In the genomic region with DNA sequence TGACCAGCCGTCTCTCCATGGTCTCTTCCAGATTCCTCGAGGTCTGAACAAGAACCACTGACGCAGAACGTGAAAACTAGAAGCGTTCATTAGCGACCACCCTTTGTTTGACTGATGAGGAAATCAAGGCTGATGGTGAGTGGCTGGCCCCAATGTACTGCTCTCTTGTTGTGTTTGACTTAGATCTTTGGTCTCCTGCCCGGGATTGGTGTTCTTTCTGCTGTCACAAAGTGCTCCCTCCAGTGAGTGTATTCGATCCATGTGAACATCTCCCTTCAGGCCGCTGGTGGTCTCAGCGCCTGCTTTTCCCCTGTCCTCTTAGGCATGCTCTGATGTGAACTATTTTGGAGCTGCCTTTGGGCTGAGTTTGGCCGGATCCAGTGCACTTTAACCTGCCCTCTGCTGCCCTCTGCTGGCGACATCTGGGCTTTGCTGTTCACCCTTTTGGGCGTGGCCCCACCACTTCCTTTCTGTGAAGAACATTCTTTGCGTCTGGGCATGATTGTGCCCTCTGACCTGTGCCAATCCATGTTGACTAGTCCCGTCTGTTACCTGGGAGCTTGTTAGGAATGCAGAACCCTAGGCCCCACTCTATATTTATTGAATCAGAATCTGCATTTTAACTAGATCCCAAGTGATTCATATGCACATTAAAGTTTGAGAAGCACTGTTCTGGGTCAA, we compare ENCODE assay signal across 8 cellular contexts.
DNase-seq lines count a peak whose midpoint lies in the region; ATAC-seq, FAIRE-seq and TF ChIP-seq lines count a peak whose summit lies in the region.

No MANE protein-coding gene starts in this region.

- peak; percentile 92 for DNase-seq in ELF-1 (ENCODE audit: low read depth, low spot score)
- DNase-seq in KG1 (lab: John Stamatoyannopoulos, UW) = peak; percentile 55
- DNase-seq in RCC 7860 (ENCODE audit: low spot score) = peak; percentile 26
- peak; percentile 80 to 86 for DNase-seq in activated T-cell treated with anti-CD3 and anti-CD28 coated beads, Interleukin-2, amount 50 U/mL, for 72 hours
- DNase-seq in foreskin fibroblast = peak; percentile 41 to 83
- peak; percentile 51 for DNase-seq in osteoblast (ENCODE audit: insufficient read length, low spot score, missing footprints)
- DNase-seq in thyroid gland = peak; percentile 75 to 85

- no peaks in the 10 kb centered on the region for H3K27me3 Mint-ChIP-seq in activated T-cell treated with anti-CD3 and anti-CD28 coated beads, Interleukin-2, amount 50 U/mL, for 72 hours (ENCODE audit: low read depth)

- ATAC-seq in GM21737 (IDR thresholded peaks at IDR 0.05; ENCODE audit: unreplicated experiment) = peak; percentile 95
- peak; percentile 77 to 81 for ATAC-seq in activated T-cell treated with anti-CD3 and anti-CD28 coated beads, Interleukin-2, amount 50 U/mL, for 72 hours (replicated peaks in 1 of 2)

- no peaks in the 10 kb centered on the region for H3K36me3 Mint-ChIP-seq in activated T-cell treated with anti-CD3 and anti-CD28 coated beads, Interleukin-2, amount 50 U/mL, for 72 hours (ENCODE audit: insufficient read depth in 2 of 2)

- intact Hi-C loops in thyroid gland (cut with DNase I) = loop anchor here (10.0 kb wide), 1 partner anchor 630 kb away; no protein-coding TSS in a partner anchor

- no peak for FAIRE-seq in RCC 7860 (lab: Jason Lieb, UNC)

- H3K9me3 Mint-ChIP-seq in activated T-cell treated with anti-CD3 and anti-CD28 coated beads, Interleukin-2, amount 50 U/mL, for 72 hours = no peaks in the 10 kb centered on the region

- no peak overlapping the region for H3K27ac ChIP-seq in osteoblast (ENCODE audit: low read depth, low read length)
- no peak overlapping the region for H3K27ac ChIP-seq in thyroid gland

- H3K27me3 ChIP-seq in osteoblast (ENCODE audit: insufficient read depth, low read length) (no peaks in the 10 kb centered on the region), thyroid gland (no peaks in the 10 kb centered on the region)

- H3K36me3 ChIP-seq in osteoblast (ENCODE audit: insufficient read depth, low read length) = no peaks in the 10 kb centered on the region
- no peaks in the 10 kb centered on the region for H3K36me3 ChIP-seq in thyroid gland

- H3K4me2 ChIP-seq in osteoblast (ENCODE audit: insufficient read depth, low read length) = no peak overlapping the region

- H3K79me2 ChIP-seq in osteoblast (ENCODE audit: insufficient read depth, low read length) = no peaks in the 10 kb centered on the region

- H3K4me1 ChIP-seq in osteoblast (ENCODE audit: insufficient read depth, low read length) (no peaks in the 10 kb centered on the region), thyroid gland (peaks cover 0 to 4% of the 10 kb centered on the region in 2 donors)

- peak overlapping the region; percentile 83 for H2AFZ ChIP-seq in osteoblast (ENCODE audit: low read length)

- peaks cover 7% of the 10 kb centered on the region for H3K4me1 Mint-ChIP-seq in activated T-cell treated with anti-CD3 and anti-CD28 coated beads, Interleukin-2, amount 50 U/mL, for 72 hours (ENCODE audit: low read depth)

- 26 to 27% methylated on average over 15 of the region's 15 CpGs for WGBS in thyroid gland, 2 donors

- TF ChIP-seq CTCF in foreskin fibroblast (IDR thresholded peaks at IDR 0.05; ENCODE audit: low read depth, low read length) (peak; percentile 85), osteoblast (IDR thresholded peaks at IDR 0.05; ENCODE audit: extremely low read depth, low read depth, low read length) (peak; percentile 95), thyroid gland (IDR thresholded peaks at IDR 0.05) (peak; percentile 50 to 92 (median 76))

- no peak overlapping the region for H3K4me3 ChIP-seq in foreskin fibroblast (ENCODE audit: low read depth in 1 of 2, low read length in 2 of 2)
- H3K4me3 ChIP-seq in osteoblast (ENCODE audit: insufficient read depth, low read length) = no peak overlapping the region
- no peak overlapping the region for H3K4me3 ChIP-seq in thyroid gland (replicated peaks in 1 of 3)

- TF ChIP-seq POLR2A in thyroid gland (IDR thresholded peaks at IDR 0.05) = no peak

- no peak overlapping the region for H3K4me3 Mint-ChIP-seq in activated T-cell treated with anti-CD3 and anti-CD28 coated beads, Interleukin-2, amount 50 U/mL, for 72 hours

- no peaks in the 10 kb centered on the region for H3K9me3 ChIP-seq in osteoblast (ENCODE audit: low read depth, low read length)
- H3K9me3 ChIP-seq in thyroid gland = no peaks in the 10 kb centered on the region

- H3K27ac Mint-ChIP-seq in activated T-cell treated with anti-CD3 and anti-CD28 coated beads, Interleukin-2, amount 50 U/mL, for 72 hours = no peak overlapping the region

- no peaks in the 10 kb centered on the region for H4K20me1 ChIP-seq in osteoblast (ENCODE audit: insufficient read depth, low read length)

Comparison
In these comparisons a context has a peak if more than half of its experiments do, and no peak if none do; other contexts are left out.
1. DNase-seq: peak in every context shown above with its lines; median percentile 92 in ELF-1; 83 in activated T-cell treated with anti-CD3 and anti-CD28 coated beads, Interleukin-2, amount 50 U/mL, for 72 hours; 80 in thyroid gland; 62 in foreskin fibroblast; 55 in KG1; 51 in osteoblast; 26 in RCC 7860.